In genomic region chr18:11387880-11388279, GRCh38 we compare ENCODE assay signal across 8 cellular contexts.
DNase-seq lines count a peak whose midpoint lies in the region; TF ChIP-seq lines count a peak whose summit lies in the region.

No MANE protein-coding gene starts in this region.

- H3K9me3 Mint-ChIP-seq in neural progenitor cell, result no peaks in the 10 kb centered on the region

- no peaks in the 10 kb centered on the region for H3K36me3 ChIP-seq in neural progenitor cell
- no peaks in the 10 kb centered on the region for H3K36me3 ChIP-seq in esophagus muscularis mucosa

- H3K27ac Mint-ChIP-seq in neural progenitor cell, result no peak overlapping the region

- H3K4me2 ChIP-seq in neural progenitor cell, result no peak overlapping the region

- peaks cover 9% of the 10 kb centered on the region for H3F3A ChIP-seq in neural progenitor cell (ENCODE audit: low read depth)

- peaks cover 1% of the 10 kb centered on the region for H3K4me1 Mint-ChIP-seq in neural progenitor cell

- H3K27ac ChIP-seq in neural progenitor cell (no peak overlapping the region), esophagus muscularis mucosa (replicated peaks in 1 of 4) (no peak overlapping the region)

- H3K9me3 ChIP-seq in neural progenitor cell (ENCODE audit: low read depth) (no peaks in the 10 kb centered on the region), esophagus muscularis mucosa (no peaks in the 10 kb centered on the region)

- DNase-seq in NCI-H82 (lab: John Stamatoyannopoulos, UW) (peak; percentile 45), NCI-H82 treated with DMSO at 0.1 percent for 48 hours (lab: John Stamatoyannopoulos, UW; ENCODE audit: unreplicated experiment) (no peak), LoVo (ENCODE audit: low spot score) (peak; percentile 65), cardiac fibroblast (ENCODE audit: low read depth in 2 of 2) (peak; percentile 51 to 70), neural progenitor cell (ENCODE audit: low spot score) (peak; percentile 46), esophagus muscularis mucosa (ENCODE audit: extremely low spot score) (no peak), NCI-H1092 (lab: John Stamatoyannopoulos, UW) (no peak)
- DNase-seq in activated CD4-positive, alpha-beta T cell treated with anti-CD3 and anti-CD28 coated beads, Interleukin-2, amount 50 U/mL, for 1 hour, result no peak

- no peak overlapping the region for H2AFZ ChIP-seq in neural progenitor cell (replicated peaks)

- no peaks in the 10 kb centered on the region for H3K36me3 Mint-ChIP-seq in neural progenitor cell

- intact Hi-C loops in esophagus muscularis mucosa (cut with DNase I), result no loop called here

- no peak for TF ChIP-seq POLR2A in esophagus muscularis mucosa (IDR thresholded peaks at IDR 0.05; ENCODE audit: low read depth)

- TF ChIP-seq EP300 in esophagus muscularis mucosa (IDR thresholded peaks at IDR 0.05), result no peak

- H4K20me1 ChIP-seq in neural progenitor cell (ENCODE audit: low read depth), result no peaks in the 10 kb centered on the region

- H3K27me3 Mint-ChIP-seq in neural progenitor cell (ENCODE audit: insufficient read depth, low read depth), result no peaks in the 10 kb centered on the region

- H3K27me3 ChIP-seq in neural progenitor cell, result no peaks in the 10 kb centered on the region
- no peaks in the 10 kb centered on the region for H3K27me3 ChIP-seq in esophagus muscularis mucosa

- H3K4me1 ChIP-seq in neural progenitor cell (peaks cover 12% of the 10 kb centered on the region), esophagus muscularis mucosa (peaks cover 0 to 3% (median 0%) of the 10 kb centered on the region in 4 donors)

- WGBS in esophagus muscularis mucosa, result 51% methylated on average over 4 of the region's 4 CpGs

- H3K4me3 ChIP-seq in cardiac fibroblast (replicated peaks in 1 of 2; ENCODE audit: low read depth in 2 of 2, low read length in 2 of 2) (no peak overlapping the region), neural progenitor cell (no peak overlapping the region), esophagus muscularis mucosa (no peak overlapping the region)

- TF ChIP-seq CTCF in cardiac fibroblast (IDR thresholded peaks at IDR 0.05; ENCODE audit: low read depth, low read length) (peak; percentile 53), neural progenitor cell (IDR thresholded peaks at IDR 0.05) (peak; percentile 38), esophagus muscularis mucosa (IDR thresholded peaks at IDR 0.05) (peak in 1 of 3 experiments; percentile 22)

- no peak overlapping the region for H3K9ac ChIP-seq in neural progenitor cell

- H3K4me3 Mint-ChIP-seq in neural progenitor cell, result no peak overlapping the region

- no peaks in the 10 kb centered on the region for H3K79me2 ChIP-seq in neural progenitor cell (ENCODE audit: low read depth)

Comparison
In these comparisons a context has a peak if more than half of its experiments do, and no peak if none do; other contexts are left out.
1. DNase-seq: peak in NCI-H82 (single experiment), LoVo (single experiment), cardiac fibroblast (2 of 2) and neural progenitor cell (single experiment); none in NCI-H82 treated with DMSO at 0.1 percent for 48 hours (single experiment), esophagus muscularis mucosa (single experiment), NCI-H1092 (single experiment) and activated CD4-positive, alpha-beta T cell treated with anti-CD3 and anti-CD28 coated beads, Interleukin-2, amount 50 U/mL, for 1 hour (single experiment).